1 cellular context compared by ENCODE assay signal in genomic region chr6:19833947-19834346, GRCh38.
A peak's percentile ranks its signal among the peaks of the same experiment; 100 is the strongest.
TF ChIP-seq lines count a peak whose summit lies in the region.

No MANE protein-coding gene starts in this region.

TF ChIP-seq in HepG2, 621 proteins besides CTCF, POLR2A, EP300 and RAD21 (continued from another document):
- TF ChIP-seq ZBTB4 (CRISPR knock-in tag; IDR thresholded peaks at IDR 0.05; ENCODE audit: borderline replicate concordance) = no peak
- peak; percentile 37; the same call in 1 of the 2 replicates for TF ChIP-seq CREB1 (IDR thresholded peaks at IDR 0.05)
- TF ChIP-seq CREB1 (CRISPR knock-in tag; IDR thresholded peaks at IDR 0.05) = no peak; the same call in 1 of the 2 replicates
- TF ChIP-seq GABPA (IDR thresholded peaks at IDR 0.05; ENCODE audit: low read depth, low read length) = no peak
- no peak for TF ChIP-seq GABPA (CRISPR knock-in tag; IDR thresholded peaks at IDR 0.05; ENCODE audit: low read depth)
- no peak for TF ChIP-seq FOXA1 (IDR thresholded peaks at IDR 0.05)
- peak; percentile 43 for TF ChIP-seq FOXA1 (CRISPR knock-in tag; IDR thresholded peaks at IDR 0.05)
- TF ChIP-seq ZBTB10 (CRISPR knock-in tag; IDR thresholded peaks at IDR 0.05; ENCODE audit: borderline replicate concordance) = no peak
- TF ChIP-seq CEBPB (IDR thresholded peaks at IDR 0.05; ENCODE audit: borderline replicate concordance, low read depth, low read length) = peak; percentile 46; the same call in 1 of the 2 replicates
- peak; percentile 67 for TF ChIP-seq CEBPG (CRISPR knock-in tag; IDR thresholded peaks at IDR 0.05)
- peak; percentile 23; the same call in 1 of the 2 replicates for TF ChIP-seq ETV5 (CRISPR knock-in tag; IDR thresholded peaks at IDR 0.05; ENCODE audit: borderline replicate concordance)
- 0 out of 2 replicates have a peak, but pooled peaks have one; percentile 21 for TF ChIP-seq GATAD2A (CRISPR knock-in tag; IDR thresholded peaks at IDR 0.05)
- no peak for TF ChIP-seq TFDP1 (CRISPR knock-in tag; IDR thresholded peaks at IDR 0.05; ENCODE audit: borderline replicate concordance)
- peak; percentile 51; the same call in 1 of the 2 replicates for TF ChIP-seq ZBTB21 (CRISPR knock-in tag; IDR thresholded peaks at IDR 0.05)
- TF ChIP-seq HNF4A (CRISPR knock-in tag; IDR thresholded peaks at IDR 0.05) = peak; percentile 73
- peak; percentile 44; the same call in 1 of the 2 replicates for TF ChIP-seq ZNF12 (CRISPR knock-in tag; IDR thresholded peaks at IDR 0.05)
- no peak for TF ChIP-seq BCLAF1 (IDR thresholded peaks at IDR 0.05)
- TF ChIP-seq HOXA3 (CRISPR knock-in tag; IDR thresholded peaks at IDR 0.05) = peak; percentile 38; the same call in 1 of the 2 replicates
TF ChIP-seq in HepG2: peak in this region for 10.
